1 cellular context compared by ENCODE assay signal in genomic region chr15:64651573-64652260, GRCh38.
TF ChIP-seq lines count a peak whose summit lies in the region.

No MANE protein-coding gene starts in this region.

TF ChIP-seq in HepG2, 621 proteins besides CTCF, POLR2A, EP300 and RAD21 (continued from another document and continues in another):
- peak; percentile 96; the same call in 1 of the 2 replicates for TF ChIP-seq ZNF782 (CRISPR knock-in tag; IDR thresholded peaks at IDR 0.05; ENCODE audit: borderline replicate concordance)
- no peak for TF ChIP-seq GPN1 (CRISPR knock-in tag; IDR thresholded peaks at IDR 0.05; ENCODE audit: borderline replicate concordance)
- TF ChIP-seq ZFP1 (CRISPR knock-in tag; IDR thresholded peaks at IDR 0.05), result no peak
- TF ChIP-seq DBP (CRISPR knock-in tag; IDR thresholded peaks at IDR 0.05; ENCODE audit: not compliant biosample characterization), result no peak
- no peak for TF ChIP-seq RFX1 (IDR thresholded peaks at IDR 0.05)
- no peak for TF ChIP-seq ZNF737 (CRISPR knock-in tag; IDR thresholded peaks at IDR 0.05; ENCODE audit: borderline replicate concordance)
- TF ChIP-seq ZNF263 (CRISPR knock-in tag; IDR thresholded peaks at IDR 0.05), result no peak; the same call in 1 of the 2 replicates
- TF ChIP-seq ZNF207 (IDR thresholded peaks at IDR 0.05; ENCODE audit: borderline replicate concordance), result no peak
- no peak for TF ChIP-seq ZNF282 (IDR thresholded peaks at IDR 0.05; ENCODE audit: partially characterized antibody)
- TF ChIP-seq ZNF670 (CRISPR knock-in tag; IDR thresholded peaks at IDR 0.05; ENCODE audit: borderline replicate concordance), result no peak
- TF ChIP-seq SMAD1 (CRISPR knock-in tag; IDR thresholded peaks at IDR 0.05; ENCODE audit: borderline replicate concordance, low read depth), result no peak
- TF ChIP-seq ZNF414 (CRISPR knock-in tag; IDR thresholded peaks at IDR 0.05), result no peak
- no peak for TF ChIP-seq RBM39 (IDR thresholded peaks at IDR 0.05; ENCODE audit: low read depth, low read length, poor library complexity, severe bottlenecking)
- peak; percentile 97 for TF ChIP-seq MEIS1 (CRISPR knock-in tag; IDR thresholded peaks at IDR 0.05; ENCODE audit: borderline replicate concordance)
- TF ChIP-seq FOXO4 (CRISPR knock-in tag; conservative IDR thresholded peaks at IDR 0.05), result no peak
- TF ChIP-seq SKIL (CRISPR knock-in tag; IDR thresholded peaks at IDR 0.05; ENCODE audit: borderline replicate concordance), result 0 out of 2 replicates have a peak, but pooled peaks have one; percentile 25
- no peak for TF ChIP-seq NCOR1 (IDR thresholded peaks at IDR 0.05; ENCODE audit: borderline replicate concordance, low read length)
- TF ChIP-seq SETDB1 (CRISPR knock-in tag; IDR thresholded peaks at IDR 0.05; ENCODE audit: borderline replicate concordance), result no peak
- peak; percentile 74 for TF ChIP-seq SALL1 (CRISPR knock-in tag; IDR thresholded peaks at IDR 0.05)
- no peak for TF ChIP-seq HNRNPH1 (optimal IDR thresholded peaks at IDR 0.05; ENCODE audit: low read depth, low read length)
- TF ChIP-seq NFE2L2 (IDR thresholded peaks at IDR 0.05; ENCODE audit: low read length), result no peak
- no peak for TF ChIP-seq THAP9 (CRISPR knock-in tag; IDR thresholded peaks at IDR 0.05; ENCODE audit: borderline replicate concordance)
- TF ChIP-seq ARID2 (CRISPR knock-in tag; IDR thresholded peaks at IDR 0.05; ENCODE audit: borderline replicate concordance), result no peak
- no peak for TF ChIP-seq POGZ (CRISPR knock-in tag; IDR thresholded peaks at IDR 0.05)
- no peak for TF ChIP-seq ZNF296 (CRISPR knock-in tag; conservative IDR thresholded peaks at IDR 0.05)
- no peak for TF ChIP-seq ZNF552 (CRISPR knock-in tag; IDR thresholded peaks at IDR 0.05; ENCODE audit: borderline replicate concordance)
- TF ChIP-seq CREB3 (CRISPR knock-in tag; IDR thresholded peaks at IDR 0.05), result no peak
- TF ChIP-seq FOXA1 (IDR thresholded peaks at IDR 0.05), result peak; percentile 30; the same call in 1 of the 2 replicates
- TF ChIP-seq FOXA1 (CRISPR knock-in tag; IDR thresholded peaks at IDR 0.05), result peak; percentile 89
- TF ChIP-seq ARNT (IDR thresholded peaks at IDR 0.05), result no peak
- TF ChIP-seq ISX (CRISPR knock-in tag; conservative IDR thresholded peaks at IDR 0.05), result no peak
- TF ChIP-seq ATF7 (IDR thresholded peaks at IDR 0.05), result no peak
- TF ChIP-seq ATF7 (CRISPR knock-in tag; IDR thresholded peaks at IDR 0.05), result peak; percentile 48; the same call in 1 of the 2 replicates
- TF ChIP-seq ZBTB3 (CRISPR knock-in tag; IDR thresholded peaks at IDR 0.05; ENCODE audit: borderline replicate concordance, low read depth), result no peak
- TF ChIP-seq TRAFD1 (CRISPR knock-in tag; IDR thresholded peaks at IDR 0.05; ENCODE audit: borderline replicate concordance), result peak; percentile 41; the same call in 1 of the 2 replicates
- TF ChIP-seq ZSCAN31 (CRISPR knock-in tag; IDR thresholded peaks at IDR 0.05; ENCODE audit: low read depth), result no peak
- peak; percentile 67 for TF ChIP-seq ELF3 (CRISPR knock-in tag; IDR thresholded peaks at IDR 0.05)
- no peak for TF ChIP-seq SCMH1 (CRISPR knock-in tag; IDR thresholded peaks at IDR 0.05; ENCODE audit: borderline replicate concordance)
- no peak for TF ChIP-seq ZNF687 (CRISPR knock-in tag; IDR thresholded peaks at IDR 0.05)
- no peak for TF ChIP-seq MED8 (CRISPR knock-in tag; IDR thresholded peaks at IDR 0.05; ENCODE audit: insufficient replicate concordance)
- no peak for TF ChIP-seq MTERF4 (CRISPR knock-in tag; IDR thresholded peaks at IDR 0.05)
- TF ChIP-seq ZNF256 (CRISPR knock-in tag; conservative IDR thresholded peaks at IDR 0.05), result no peak
- TF ChIP-seq ETV6 (CRISPR knock-in tag; conservative IDR thresholded peaks at IDR 0.05), result no peak
- TF ChIP-seq KLF15 (CRISPR knock-in tag; IDR thresholded peaks at IDR 0.05; ENCODE audit: borderline replicate concordance), result no peak
- no peak for TF ChIP-seq YY1 (IDR thresholded peaks at IDR 0.05; ENCODE audit: insufficient read depth, insufficient replicate concordance, low read depth, low read length)
- TF ChIP-seq KDM5B (CRISPR knock-in tag; IDR thresholded peaks at IDR 0.05; ENCODE audit: borderline replicate concordance), result no peak
